Comparison of ENCODE assay signal across 8 cellular contexts in the genomic region with DNA sequence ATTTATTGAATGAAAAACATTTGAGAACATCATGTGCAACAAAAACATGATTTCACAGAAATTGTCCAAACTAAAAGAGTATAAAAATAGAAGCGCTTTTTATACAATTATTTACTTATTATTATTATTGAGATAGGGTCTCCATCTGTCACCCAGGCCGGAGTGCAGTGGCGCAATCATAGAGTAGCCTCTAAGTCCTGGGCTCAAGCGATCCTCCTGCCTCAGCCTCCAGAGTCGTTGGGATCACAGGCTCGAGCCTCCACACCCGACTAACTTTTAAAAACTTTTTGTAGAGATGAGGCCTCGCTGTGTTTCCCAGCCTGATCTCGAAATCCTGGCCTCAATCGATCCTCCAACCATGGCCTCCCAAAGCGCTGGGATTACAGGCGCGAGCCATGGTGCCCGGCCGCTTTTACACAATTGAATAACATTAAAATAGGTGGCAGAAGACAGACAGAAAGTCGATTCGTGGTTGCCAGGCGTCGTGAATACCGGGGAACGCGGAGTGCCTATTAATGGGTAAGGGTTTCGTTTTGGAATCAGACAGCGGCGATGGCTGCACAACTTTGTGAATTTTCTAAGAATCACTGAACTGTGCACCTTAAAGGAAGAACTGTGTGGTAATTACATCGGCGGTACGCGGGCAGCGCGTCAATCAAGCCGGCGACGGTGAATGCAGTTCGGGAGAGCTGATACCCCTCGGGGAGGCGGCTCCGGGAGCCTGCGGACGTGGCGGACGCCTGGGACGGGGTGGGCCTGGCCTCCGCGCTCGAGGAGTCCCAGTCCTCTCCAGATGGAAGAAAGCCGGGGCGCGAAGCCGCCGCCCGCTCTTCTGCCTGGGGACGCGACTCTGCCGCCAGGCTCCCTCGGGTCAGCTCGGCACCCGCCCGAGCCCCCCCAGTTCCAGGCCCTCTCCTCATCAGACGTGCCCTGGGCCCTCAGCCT. TPM values are rescaled to one million over a fixed set of nuclear protein-coding genes. Genes with fewer than 3 reads are reported as not detected.
DNase-seq lines count a peak whose midpoint lies in the region; ATAC-seq, FAIRE-seq and TF ChIP-seq lines count a peak whose summit lies in the region.

No MANE protein-coding gene starts in this region.

- H3K4me3 ChIP-seq in GM12878: peak overlapping the region; percentile 91

- no TSS peak for BruUV-seq in GM12878 (replicated peaks; lab: Mats Ljungman, UMichigan)

- no peak for TF ChIP-seq POLR2A in GM12878 (IDR thresholded peaks at IDR 0.05; ENCODE audit: low read depth, low read length)

- H3K27me3 ChIP-seq in GM12878 (replicated peaks in 1 of 2; ENCODE audit: control insufficient read depth in 2 of 2, insufficient read depth in 2 of 2, low read length in 1 of 2): no peaks in the 10 kb centered on the region

- peak overlapping the region; percentile 37 for H2AFZ ChIP-seq in GM12878 (ENCODE audit: control insufficient read depth, low read depth, low read length)

- H4K20me1 ChIP-seq in GM12878 (ENCODE audit: control insufficient read depth, insufficient read depth): no peaks in the 10 kb centered on the region

- H3K9ac ChIP-seq in GM12878 (ENCODE audit: control insufficient read depth, insufficient read depth, low read length): peak overlapping the region; percentile 68

- POLR2A ChIA-PET in GM12878 (lab: Charles Lee): interaction anchor here (1.6 kb wide), 1 partner anchor 13 kb away, joined by 7 read pairs; no protein-coding TSS in a partner anchor

- CTCF ChIA-PET in GM12878 (lab: Yijun Ruan, JAX): interaction anchor here (1.0 kb wide), 1 partner anchor 17 kb away, joined by 3 read pairs; no protein-coding TSS in a partner anchor

- no peaks in the 10 kb centered on the region for H3K9me3 ChIP-seq in GM12878 (replicated peaks; ENCODE audit: control insufficient read depth, insufficient read depth, low read length)

- no peak for FAIRE-seq in GM12878 (lab: Jason Lieb, UNC)

- peak; percentile 38 for ATAC-seq in GM21447 (IDR thresholded peaks at IDR 0.05; ENCODE audit: unreplicated experiment)
- peak; percentile 58 for ATAC-seq in GM12878

- no peak for TF ChIP-seq CTCF in GM12878 (IDR thresholded peaks at IDR 0.05 in 2 of 3, conservative IDR thresholded peaks at IDR 0.05 in 1 of 3; ENCODE audit: control insufficient read depth in 2 of 3, extremely low read depth in 1 of 3, insufficient read depth in 1 of 3, low read depth in 3 of 3, low read length in 3 of 3)

- H3K4me2 ChIP-seq in GM12878 (ENCODE audit: control insufficient read depth, insufficient read depth): peak overlapping the region; percentile 73

- H3K27ac ChIP-seq in GM12878 (ENCODE audit: control insufficient read depth, insufficient read depth): peak overlapping the region; percentile 55

- RAD21 ChIA-PET in GM12878 (lab: Charles Lee; ENCODE audit: unreplicated experiment): interaction anchor here (0.7 to 1.4 kb wide), 2 partner anchors 54 to 804 kb away, joined by 3 to 5 read pairs; no protein-coding TSS in a partner anchor

- intact Hi-C loops in GM12878 (cut with micrococcal nuclease; ENCODE audit: unreplicated experiment): loop anchor here (2.0 to 5.0 kb wide), 2 partner anchors 81 to 109 kb away; a partner anchor contains a TSS

- H3K4me1 ChIP-seq in GM12878 (ENCODE audit: control insufficient read depth, insufficient read depth, low read length): peaks cover 5% of the 10 kb centered on the region

- H3K36me3 ChIP-seq in GM12878 (ENCODE audit: control insufficient read depth in 2 of 2, insufficient read depth in 2 of 2, low read length in 1 of 2): no peaks in the 10 kb centered on the region; a peak in 1 of 4 replicates

- no peak for TF ChIP-seq RAD21 in GM12878 (IDR thresholded peaks at IDR 0.05; ENCODE audit: insufficient read depth, low read depth, low read length)

- DNase-seq in Daoy (ENCODE audit: low read depth): peak; percentile 58
- DNase-seq in HT1080 (ENCODE audit: low read depth): peak; percentile 19
- DNase-seq in SW480 (ENCODE audit: low spot score): peak; percentile 54
- DNase-seq in GM12878 (ENCODE audit: low read depth, low spot score): no peak
- peak; percentile 82 for DNase-seq in iPS-NIHi11 (ENCODE audit: low spot score)
- peak; percentile 21 to 41 for DNase-seq in stimulated activated CD4-positive, alpha-beta T cell treated with anti-CD3 and anti-CD28 coated beads, Interleukin-12 subunit alpha, Interleukin-12 subunit beta, amount 100 ng/mL, for 24 hours (ENCODE audit: low read depth in 2 of 2)
- DNase-seq in H4 (ENCODE audit: low spot score): no peak

- SMC1A ChIA-PET in GM12878 (lab: Charles Lee; ENCODE audit: uncharacterized antibody, unreplicated experiment): interaction anchor here (0.8 to 1.6 kb wide), 3 partner anchors 11 to 81 kb away, joined by 3 to 5 read pairs (median 4); no protein-coding TSS in a partner anchor

- TF ChIP-seq EP300 in GM12878 (IDR thresholded peaks at IDR 0.05; ENCODE audit: borderline replicate concordance in 1 of 2, control insufficient read depth in 1 of 2, low read depth in 2 of 2, low read length in 2 of 2): no peak

- 12% methylated on average over 55 of the region's 60 CpGs for WGBS in GM12878 (ENCODE audit: insufficient coverage, insufficient replicate concordance, low lambda C conversion rate, missing lambda C conversion rate)

- in situ Hi-C loops in GM12878 (cut with MboI): no loop called here

- H3K79me2 ChIP-seq in GM12878 (ENCODE audit: control insufficient read depth, insufficient read depth, low read length): peaks cover 39% of the 10 kb centered on the region

TF ChIP-seq in GM12878, 131 proteins besides CTCF, POLR2A, EP300 and RAD21 (continues in another document):
- TF ChIP-seq RUNX3 (IDR thresholded peaks at IDR 0.05; ENCODE audit: low read length): 0 out of 2 replicates have a peak, but pooled peaks have one; percentile 17
- TF ChIP-seq, protein P1, sequence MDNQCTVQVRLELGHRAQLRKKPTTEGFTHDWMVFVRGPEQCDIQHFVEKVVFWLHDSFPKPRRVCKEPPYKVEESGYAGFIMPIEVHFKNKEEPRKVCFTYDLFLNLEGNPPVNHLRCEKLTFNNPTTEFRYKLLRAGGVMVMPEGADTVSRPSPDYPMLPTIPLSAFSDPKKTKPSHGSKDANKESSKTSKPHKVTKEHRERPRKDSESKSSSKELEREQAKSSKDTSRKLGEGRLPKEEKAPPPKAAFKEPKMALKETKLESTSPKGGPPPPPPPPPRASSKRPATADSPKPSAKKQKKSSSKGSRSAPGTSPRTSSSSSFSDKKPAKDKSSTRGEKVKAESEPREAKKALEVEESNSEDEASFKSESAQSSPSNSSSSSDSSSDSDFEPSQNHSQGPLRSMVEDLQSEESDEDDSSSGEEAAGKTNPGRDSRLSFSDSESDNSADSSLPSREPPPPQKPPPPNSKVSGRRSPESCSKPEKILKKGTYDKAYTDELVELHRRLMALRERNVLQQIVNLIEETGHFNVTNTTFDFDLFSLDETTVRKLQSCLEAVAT (IDR thresholded peaks at IDR 0.05): 0 out of 2 replicates have a peak, but pooled peaks have one; percentile 19
- no peak for TF ChIP-seq SREBF2 (IDR thresholded peaks at IDR 0.05; ENCODE audit: low read length)
- 0 out of 2 replicates have a peak, but pooled peaks have one; percentile 15 for TF ChIP-seq NBN (IDR thresholded peaks at IDR 0.05)

RNA-seq across cellular contexts. Expression of a gene that starts 0.8 kb away (rescaled TPM):
- 11.2 and 13.3 TPM in 2 replicates for total RNA-seq in Daoy (2014; rRNA removed; shearing (Covaris generic))
- 20.4 and 25.2 TPM in 2 replicates for total RNA-seq in HT1080 (2014; rRNA removed; shearing (Covaris generic))
- polyA plus RNA-seq in HT1080 (2015; cell fraction: cytosol; rRNA removed): 21.6 and 24.4 TPM in 2 replicates
- 32.4 and 39.2 TPM in 2 replicates for polyA plus RNA-seq in HT1080 (2015; cell fraction: nucleus; rRNA removed)
- 32.4 and 37.5 TPM in 2 replicates for total RNA-seq in GM12878 (2013; cell fraction: nucleolus; rRNA removed)
- total RNA-seq in GM12878 (2014; rRNA removed) (15.0 and 15.1 TPM in 2 replicates), GM12878 (2014; rRNA removed; fragmentation: Illumina TruSeq; extraction: Trizol) (9.3 and 9.7 TPM in 2 replicates), GM12878 (2021) (12.8 and 13.2 TPM in 2 replicates)
- 8.1 TPM for polyA plus RNA-seq in GM12878 (2011; ENCODE audit: low read depth)
- polyA plus RNA-seq in GM12878 (2011; rRNA removed) (12.9 and 16.7 TPM in 2 replicates), GM12878 (2014; fragmentation: Illumina TruSeq; extraction: Trizol) (15.2 TPM in 2 replicates), GM12878 (2014; fragmentation: Nextera tagmentation; extraction: Ambion mirVana) (1 to 10 TPM; 4.3 to 6.8 TPM), GM12878 (2014; rRNA removed) (16.8 and 17.9 TPM in 2 replicates), GM12878 (2016; fragmentation: Nextera tagmentation; extraction: Ambion mirVana) (1 to 10 TPM; 8.4 to 9.7 TPM)
- polyA plus RNA-seq in GM12878 (2011; cell fraction: cytosol; rRNA removed): 24.3 and 25.1 TPM in 2 replicates
- 24.3 and 25.9 TPM in 2 replicates for polyA plus RNA-seq in GM12878 (2011; cell fraction: nucleus; rRNA removed)
- 9.5 and 11.1 TPM in 2 replicates for polyA plus RNA-seq in GM12878 (2012)
- 22.0 and 27.6 TPM in 2 replicates for polyA minus RNA-seq in GM12878 (2011; rRNA and poly(A)+ RNA removed)
- polyA minus RNA-seq in GM12878 (2011; cell fraction: cytosol; rRNA and poly(A)+ RNA removed): 6.7 and 9.7 TPM in 2 replicates
- 7.4 and 10.0 TPM in 2 replicates for polyA minus RNA-seq in GM12878 (2011; cell fraction: nucleus; rRNA and poly(A)+ RNA removed)
- total RNA-seq in H4 (2014; rRNA removed; shearing (Covaris generic)): 18.0 and 21.6 TPM in 2 replicates

RNA-seq across cellular contexts. Expression of a gene that starts 53.4 kb away (rescaled TPM):
- total RNA-seq in Daoy (2014; rRNA removed; shearing (Covaris generic)): 42.5 and 42.9 TPM in 2 replicates
- total RNA-seq in HT1080 (2014; rRNA removed; shearing (Covaris generic)): 105 and 122 TPM in 2 replicates
- polyA plus RNA-seq in HT1080 (2015; cell fraction: cytosol; rRNA removed): 132 and 136 TPM in 2 replicates
- 149 and 182 TPM in 2 replicates for polyA plus RNA-seq in HT1080 (2015; cell fraction: nucleus; rRNA removed)
- 63.8 and 68.9 TPM in 2 replicates for total RNA-seq in GM12878 (2013; cell fraction: nucleolus; rRNA removed)
- 73.3 and 76.9 TPM in 2 replicates for total RNA-seq in GM12878 (2014; rRNA removed)
- total RNA-seq in GM12878 (2014; rRNA removed; fragmentation: Illumina TruSeq; extraction: Trizol): 34.4 and 39.3 TPM in 2 replicates
- 95.4 and 99.7 TPM in 2 replicates for total RNA-seq in GM12878 (2021)
- 40.2 TPM for polyA plus RNA-seq in GM12878 (2011; ENCODE audit: low read depth)
- 73.4 and 75.2 TPM in 2 replicates for polyA plus RNA-seq in GM12878 (2011; rRNA removed)
- 62.6 and 81.2 TPM in 2 replicates for polyA plus RNA-seq in GM12878 (2011; cell fraction: cytosol; rRNA removed)
- polyA plus RNA-seq in GM12878 (2011; cell fraction: nucleus; rRNA removed): 188 and 198 TPM in 2 replicates
- polyA plus RNA-seq in GM12878 (2012): 101 and 109 TPM in 2 replicates
- 21.2 and 46.3 TPM in 2 replicates for polyA plus RNA-seq in GM12878 (2014; fragmentation: Illumina TruSeq; extraction: Trizol)
- 10 to 100 TPM; 14.1 to 18.8 TPM for polyA plus RNA-seq in GM12878 (2014; fragmentation: Nextera tagmentation; extraction: Ambion mirVana)
- 93.4 and 102 TPM in 2 replicates for polyA plus RNA-seq in GM12878 (2014; rRNA removed)
- polyA plus RNA-seq in GM12878 (2016; fragmentation: Nextera tagmentation; extraction: Ambion mirVana): 10 to 100 TPM; 83.8 to 89.8 TPM
- 36.4 and 37.2 TPM in 2 replicates for polyA minus RNA-seq in GM12878 (2011; rRNA and poly(A)+ RNA removed)
- 27.7 and 30.2 TPM in 2 replicates for polyA minus RNA-seq in GM12878 (2011; cell fraction: cytosol; rRNA and poly(A)+ RNA removed)
- 26.5 and 39.0 TPM in 2 replicates for polyA minus RNA-seq in GM12878 (2011; cell fraction: nucleus; rRNA and poly(A)+ RNA removed)
- total RNA-seq in H4 (2014; rRNA removed; shearing (Covaris generic)): 91.7 and 95.5 TPM in 2 replicates

Comparison
In these comparisons a context has a peak if more than half of its experiments do, and no peak if none do; other contexts are left out.
1. DNase-seq: peak in Daoy (single experiment), HT1080 (single experiment), SW480 (single experiment), iPS-NIHi11 (single experiment) and stimulated activated CD4-positive, alpha-beta T cell treated with anti-CD3 and anti-CD28 coated beads, Interleukin-12 subunit alpha, Interleukin-12 subunit beta, amount 100 ng/mL, for 24 hours (2 of 2); none in GM12878 (single experiment) and H4 (single experiment).